10 cellular contexts compared by ENCODE assay signal in the genomic region with DNA sequence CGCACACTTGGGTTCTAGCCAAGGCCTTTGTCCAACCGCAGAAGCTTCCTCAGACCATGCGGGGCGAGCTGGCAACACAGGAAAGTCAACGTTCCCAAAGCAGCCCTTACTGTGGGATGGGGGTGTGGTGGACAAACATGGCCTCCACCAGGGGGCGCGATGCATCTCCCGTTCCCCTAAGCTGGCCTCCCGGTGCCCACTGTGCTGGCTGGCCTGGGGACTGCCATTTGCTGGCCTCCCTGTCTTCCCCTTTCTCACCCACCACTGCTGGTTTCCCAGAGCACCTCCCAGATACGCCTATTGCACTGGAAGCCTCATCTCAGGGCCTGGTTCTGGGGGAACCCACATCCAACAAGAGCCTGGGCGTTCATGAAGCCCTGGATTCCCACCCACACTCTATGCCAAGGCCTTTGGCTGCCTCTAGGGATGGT.
DNase-seq lines count a peak whose midpoint lies in the region; ATAC-seq and TF ChIP-seq lines count a peak whose summit lies in the region.
"Had no signal": no experiment of that assay in that cellular context is flagged by ENCODE, and none has a peak within 500 bp of the region (broad histone marks: within the 10 kb centered on the region; RNA-seq: fewer than 3 reads in every experiment).

No MANE protein-coding gene starts in this region.

- DNase-seq in ELR (ENCODE audit: low read depth), result peak; percentile 63
- DNase-seq in activated T-cell treated with anti-CD3 and anti-CD28 coated beads, Interleukin-2, amount 50 U/mL, for 1 hour, result peak; percentile 47
- no peak for DNase-seq in left ventricle myocardium inferior
- peak; percentile 42 for DNase-seq in stimulated activated CD4-positive, alpha-beta T cell treated with anti-CD3 and anti-CD28 coated beads, Interleukin-4, amount 100 ng/mL, for 24 hours
- DNase-seq in epidermal melanocyte (ENCODE audit: insufficient read length, low spot score), result no peak

- H3K9ac ChIP-seq in Loucy (ENCODE audit: low read depth, low read length, poor library complexity, severe bottlenecking), result no peak overlapping the region

- intact Hi-C loops in left ventricle myocardium inferior (cut with micrococcal nuclease), result no loop called here

- H3K9me2 ChIP-seq in Loucy (replicated peaks; ENCODE audit: low read depth, low read length), result no peaks in the 10 kb centered on the region

- no peak overlapping the region for H2AFZ ChIP-seq in Loucy (ENCODE audit: low read length)

- no peaks in the 10 kb centered on the region for H3K36me3 ChIP-seq in Loucy (ENCODE audit: insufficient read depth, low read length)
- no peaks in the 10 kb centered on the region for H3K36me3 ChIP-seq in left ventricle myocardium inferior
- H3K36me3 ChIP-seq: neutrophil, SJCRH30 had no signal

- no peak overlapping the region for H3K4me2 ChIP-seq in Loucy (ENCODE audit: low read depth, low read length, poor library complexity, severe bottlenecking)

- H3K4me3 ChIP-seq in Loucy (ENCODE audit: low read length, poor library complexity, severe bottlenecking) (no peak overlapping the region), left ventricle myocardium inferior (no peak overlapping the region)
- H3K4me3 ChIP-seq: SJCRH30 had no signal

- H3F3A ChIP-seq in Loucy (ENCODE audit: low read depth), result no peaks in the 10 kb centered on the region

- H4K20me1 ChIP-seq in Loucy (ENCODE audit: insufficient read depth, low read length, poor library complexity, severe bottlenecking), result no peaks in the 10 kb centered on the region

- H3K4me1 ChIP-seq in Loucy (ENCODE audit: insufficient read depth, low read length, poor library complexity, severe bottlenecking), result peaks cover 6% of the 10 kb centered on the region
- H3K4me1 ChIP-seq in left ventricle myocardium inferior, result no peaks in the 10 kb centered on the region

- TF ChIP-seq CTCF in Loucy (conservative IDR thresholded peaks at IDR 0.05; ENCODE audit: low read length), result peak; percentile 87
- peak; percentile 55 for TF ChIP-seq CTCF in left ventricle myocardium inferior (IDR thresholded peaks at IDR 0.05; ENCODE audit: borderline replicate concordance)

- H3K27ac ChIP-seq in left ventricle myocardium inferior (replicated peaks), result no peak overlapping the region
- H3K27ac ChIP-seq: neutrophil, SJCRH30 had no signal

- no peaks in the 10 kb centered on the region for H3K79me2 ChIP-seq in Loucy (ENCODE audit: insufficient read depth, low read length)

- H3K9me3 ChIP-seq in Loucy (ENCODE audit: insufficient read depth, low read depth, low read length) (no peaks in the 10 kb centered on the region), left ventricle myocardium inferior (replicated peaks) (no peaks in the 10 kb centered on the region)
- H3K9me3 ChIP-seq: neutrophil, SJCRH30 had no signal

- H3K27me3 ChIP-seq in Loucy (ENCODE audit: insufficient read depth, low read length, poor library complexity, severe bottlenecking) (no peaks in the 10 kb centered on the region), left ventricle myocardium inferior (ENCODE audit: low read depth) (peaks cover 94% of the 10 kb centered on the region)
- H3K27me3 ChIP-seq: SJCRH30 had no signal

- ATAC-seq in HG03342 (IDR thresholded peaks at IDR 0.05; ENCODE audit: unreplicated experiment), result no peak
- no peak for ATAC-seq in HG02571 (IDR thresholded peaks at IDR 0.05; ENCODE audit: unreplicated experiment)

Comparison
In these comparisons a context has a peak if more than half of its experiments do, and no peak if none do; other contexts are left out.
1. DNase-seq: peak in ELR (single experiment), activated T-cell treated with anti-CD3 and anti-CD28 coated beads, Interleukin-2, amount 50 U/mL, for 1 hour (single experiment) and stimulated activated CD4-positive, alpha-beta T cell treated with anti-CD3 and anti-CD28 coated beads, Interleukin-4, amount 100 ng/mL, for 24 hours (single experiment); none in left ventricle myocardium inferior (single experiment) and epidermal melanocyte (single experiment).